Comparison of ENCODE assay signal across 27 cellular contexts in the genomic region with DNA sequence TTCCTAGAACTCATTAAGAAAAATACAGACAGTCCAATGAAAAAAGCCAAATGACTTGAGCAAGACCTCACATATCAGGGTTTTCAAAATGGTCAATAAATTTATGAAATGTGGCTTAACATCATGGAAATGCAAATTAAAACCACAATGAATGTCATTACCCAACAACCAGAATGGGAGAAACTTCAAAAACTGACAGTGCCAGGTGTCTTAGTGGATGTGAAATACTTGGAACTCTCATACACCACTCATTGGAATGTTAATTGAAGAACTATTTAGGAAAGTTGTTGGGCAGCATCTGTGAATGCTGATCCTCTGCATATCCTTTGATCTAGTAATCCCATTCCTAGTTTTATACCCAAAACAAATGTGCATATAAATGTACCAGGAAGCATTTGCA.
"Had no signal": no experiment of that assay in that cellular context is flagged by ENCODE, and none has a peak within 500 bp of the region (broad histone marks: within the 10 kb centered on the region; RNA-seq: fewer than 3 reads in every experiment).

No MANE protein-coding gene starts in this region.

- ATAC-seq: activated CD4-positive, CD25-positive, alpha-beta regulatory T cell treated with anti-CD3 and anti-CD28 coated beads, Interleukin-2, amount 50 U/mL, for 24 hours; activated CD8-positive, alpha-beta T cell treated with anti-CD3 and anti-CD28 coated beads for 36 hours; activated T-cell treated with anti-CD3 and anti-CD28 coated beads, Interleukin-2, amount 50 U/mL, for 4 hours; activated T-helper 17 cell treated with anti-CD3 and anti-CD28 coated beads, Interleukin-2, amount 50 U/mL, for 72 hours; esophagus mucosa; foreskin keratinocyte; gastrocnemius medialis; heart right ventricle had no signal

- H3K4me3 ChIP-seq: coronary artery, dorsolateral prefrontal cortex, gastrocnemius medialis, heart right ventricle, hepatocyte had no signal

- H3K36me3 ChIP-seq: brain microvascular endothelial cell, gastrocnemius medialis, heart right ventricle, WERI-Rb-1 had no signal

- H3K4me1 ChIP-seq: foreskin keratinocyte, gastrocnemius medialis, heart right ventricle had no signal

- H3K9me3 ChIP-seq: gastrocnemius medialis had no signal

- H3K27ac ChIP-seq: brain microvascular endothelial cell, coronary artery, dorsolateral prefrontal cortex, foreskin keratinocyte, gastrocnemius medialis, heart right ventricle, hepatocyte, WERI-Rb-1 had no signal

- DNase-seq: activated B cell treated with CpG ODN at 0.5 μM for 24 hours; activated CD4-positive, alpha-beta T cell treated with anti-CD3 and anti-CD28 coated beads for 48 hours; activated CD4-positive, alpha-beta T cell treated with anti-CD3 and anti-CD28 coated beads, Interleukin-2, amount 50 U/mL, for 1 hour; activated CD4-positive, alpha-beta T cell treated with anti-CD3 and anti-CD28 coated beads, Interleukin-2, amount 50 U/mL, for 48 hours; activated CD8-positive, alpha-beta memory T cell treated with anti-CD3 and anti-CD28 coated beads for 24 hours; activated CD8-positive, alpha-beta T cell treated with anti-CD3 and anti-CD28 coated beads for 36 hours; activated effector memory CD4-positive, alpha-beta T cell treated with Interleukin-2 at 50 U/mL for 16 hours; activated gamma-delta T cell treated with Interleukin-2 at 50 U/mL for 16 hours; activated naive CD4-positive, alpha-beta T cell treated with anti-CD3 and anti-CD28 coated beads, Interleukin-2, amount 50 U/mL, for 16 hours; activated naive CD4-positive, alpha-beta T cell treated with Interleukin-2 at 50 U/mL for 16 hours; activated T-cell treated with anti-CD3 and anti-CD28 coated beads, Interleukin-2, amount 50 U/mL, for 4 hours; amniotic stem cell; anterior cingulate cortex; brain microvascular endothelial cell; dorsolateral prefrontal cortex; effector memory CD4-positive, alpha-beta T cell; endodermal cell; foreskin keratinocyte; gastrocnemius medialis; heart right ventricle; T1000; WERI-Rb-1 had no signal

- H3K27me3 ChIP-seq: brain microvascular endothelial cell, dorsolateral prefrontal cortex, foreskin keratinocyte, gastrocnemius medialis, heart right ventricle, hepatocyte had no signal
